ENCODE assay signal across 27 cellular contexts in the genomic region with DNA sequence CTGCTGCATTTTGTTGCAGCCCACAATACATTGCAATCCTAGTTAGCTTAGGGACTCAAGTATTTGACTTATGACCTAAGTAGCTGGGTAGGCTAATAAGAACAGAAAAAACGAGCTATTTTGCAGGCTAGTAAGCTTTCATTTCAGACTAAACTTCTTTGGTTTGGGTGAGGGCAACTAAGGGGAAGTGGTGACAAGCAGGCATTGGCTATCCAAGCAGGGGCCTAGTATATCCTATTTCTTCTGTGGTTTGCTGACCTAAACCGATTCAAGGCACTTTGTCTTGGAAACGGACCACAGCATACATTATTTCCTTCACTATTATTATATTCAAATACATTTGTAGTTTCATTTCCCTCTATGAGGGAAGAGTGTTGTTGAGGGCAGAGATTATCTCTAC. TPM values are rescaled to one million over a fixed set of nuclear protein-coding genes. Genes with fewer than 3 reads are reported as not detected.
"Had no signal": no experiment of that assay in that cellular context is flagged by ENCODE, and none has a peak within 500 bp of the region (broad histone marks: within the 10 kb centered on the region; RNA-seq: fewer than 3 reads in every experiment).

No MANE protein-coding gene starts in this region.

- DNase-seq: activated CD4-positive, alpha-beta memory T cell treated with anti-CD3 and anti-CD28 coated beads, Interleukin-2, amount 10 ng/mL, durations not matched to agents 7 days and 5 days; activated CD4-positive, alpha-beta T cell treated with anti-CD3 and anti-CD28 coated beads for 36 hours; activated CD4-positive, alpha-beta T cell treated with anti-CD3 and anti-CD28 coated beads, Interleukin-2, amount 50 U/mL, for 1 hour; activated gamma-delta T cell treated with Interleukin-2 at 50 U/mL for 16 hours; activated naive CD4-positive, alpha-beta T cell treated with anti-CD3 and anti-CD28 coated beads, Interleukin-2, amount 10 ng/mL, durations not matched to agents 7 days and 5 days; activated naive CD8-positive, alpha-beta T cell treated with anti-CD3 and anti-CD28 coated beads for 36 hours; activated T-cell treated with anti-CD3 and anti-CD28 coated beads for 4 hours; activated T-cell treated with anti-CD3 and anti-CD28 coated beads, Interleukin-2, amount 50 U/mL, for 72 hours; cerebellar nuclear complex; Kasumi-1; NCI-H1048; NCI-H1417; NCI-H1930; NCI-H2171 treated with DMSO at 0.1 percent for 48 hours; NCI-H226; NCI-H526 treated with DMSO at 0.1 percent for 48 hours; PC-3; SHP77 treated with DMSO at 0.1 percent for 48 hours; T-helper 1 cell; WERI-Rb-1 had no signal

- ATAC-seq: activated CD4-positive, alpha-beta T cell treated with anti-CD3 and anti-CD28 coated beads for 36 hours; activated T-cell treated with anti-CD3 and anti-CD28 coated beads, Interleukin-2, amount 50 U/mL, for 72 hours; K562; PC-3 had no signal

- H3K4me3 ChIP-seq: K562, SK-N-MC had no signal

- H3K36me3 ChIP-seq: WERI-Rb-1 had no signal

- H3K27ac ChIP-seq: SK-N-MC, WERI-Rb-1 had no signal

RNA-seq across cellular contexts. Expression of gene SLC5A8, which starts 21.6 kb away (rescaled TPM):
- total RNA-seq: activated CD4-positive, alpha-beta memory T cell treated with anti-CD3 and anti-CD28 coated beads, Interleukin-2, amount 10 ng/mL, durations not matched to agents 7 days and 5 days; activated CD4-positive, alpha-beta T cell treated with anti-CD3 and anti-CD28 coated beads for 36 hours; activated CD8-positive, alpha-beta memory T cell treated with anti-CD3 and anti-CD28 coated beads for 36 hours; activated naive CD8-positive, alpha-beta T cell treated with anti-CD3 and anti-CD28 coated beads for 36 hours; activated T-cell treated with anti-CD3 and anti-CD28 coated beads, Interleukin-2, amount 50 U/mL, for 72 hours; activated T-helper 2 cell treated with anti-CD3 and anti-CD28 coated beads, Interferon-gamma antibody, Interleukin-2, Interleukin-4, amounts not matched to agents 10 μg/mL and 5 μg/mL and 100 μg/mL, durations not matched to agents 14 hours and 24 hours and 36 hours; cardiac septum; K562; NCI-H460; PC-3; T-helper 2 cell treated with Interferon-gamma antibody and Interleukin-4, amounts not matched to agents 100 ng/mL and 5 ng/mL, for 36 hours had no signal
- polyA plus RNA-seq: K562 had no signal
